In genomic region chr3:146589899-146590508, GRCh38 we compare ENCODE assay signal across 8 cellular contexts. TPM values are rescaled to one million over a fixed set of nuclear protein-coding genes. Genes with fewer than 3 reads are reported as not detected.
DNase-seq lines count a peak whose midpoint lies in the region; ATAC-seq and TF ChIP-seq lines count a peak whose summit lies in the region.

No MANE protein-coding gene starts in this region.

- H3K27me3 ChIP-seq in SU-DHL-6 (ENCODE audit: low read length) (no peaks in the 10 kb centered on the region), foreskin keratinocyte (no peaks in the 10 kb centered on the region), smooth muscle cell (ENCODE audit: low read depth) (no peaks in the 10 kb centered on the region)

- H3K79me2 ChIP-seq in SU-DHL-6 (ENCODE audit: insufficient read depth, low read length) (no peaks in the 10 kb centered on the region), smooth muscle cell (ENCODE audit: low read depth) (no peaks in the 10 kb centered on the region)

- in situ Hi-C loops in GM13976 (cut with MboI; ENCODE audit: low sequenced_read_pairs, unreplicated experiment): loop anchor here (25.0 kb wide), 1 partner anchor 378 kb away; no protein-coding TSS in a partner anchor

- POLR2A ChIA-PET in WTC11 (lab: Charles Lee): no interaction called here

- H3K36me3 ChIP-seq in SU-DHL-6 (ENCODE audit: low read length) (no peaks in the 10 kb centered on the region), smooth muscle cell (ENCODE audit: low read depth) (no peaks in the 10 kb centered on the region)

- H3K4me1 ChIP-seq in foreskin keratinocyte: peaks cover 10% of the 10 kb centered on the region
- no peaks in the 10 kb centered on the region for H3K4me1 ChIP-seq in smooth muscle cell (ENCODE audit: low read depth)

- no peak overlapping the region for H3K27ac Mint-ChIP-seq in WTC11

- WGBS in smooth muscle cell (ENCODE audit: low lambda C conversion rate): 37% methylated on average over 1 of the region's 1 CpG

- no peak overlapping the region for H3K27ac ChIP-seq in SU-DHL-6 (ENCODE audit: low read depth, low read length)
- no peak overlapping the region for H3K27ac ChIP-seq in foreskin keratinocyte
- no peak overlapping the region for H3K27ac ChIP-seq in smooth muscle cell (ENCODE audit: low read depth)

- TF ChIP-seq CTCF in AG09319 (IDR thresholded peaks at IDR 0.05; ENCODE audit: low read depth, low read length) (peak; percentile 56), GM13976 (IDR thresholded peaks at IDR 0.05; ENCODE audit: borderline replicate concordance, control extremely low read depth, extremely low read depth, insufficient read depth, missing control alignments) (peak; percentile 40), LNCaP clone FGC (IDR thresholded peaks at IDR 0.05; ENCODE audit: control insufficient read depth, extremely low read depth, insufficient read depth) (peak; percentile 67), SU-DHL-6 (IDR thresholded peaks at IDR 0.05; ENCODE audit: insufficient read depth, low read length, poor library complexity, severe bottlenecking) (peak; percentile 22), foreskin keratinocyte (conservative IDR thresholded peaks at IDR 0.05) (peak; percentile 83), smooth muscle cell (IDR thresholded peaks at IDR 0.05; ENCODE audit: borderline replicate concordance, insufficient read depth, poor library complexity, severe bottlenecking) (peak; percentile 65), omental fat pad (IDR thresholded peaks at IDR 0.05) (no peak), WTC11 (IDR thresholded peaks at IDR 0.05) (no peak)

- H3K9ac ChIP-seq in SU-DHL-6 (ENCODE audit: low read length) (no peak overlapping the region), smooth muscle cell (ENCODE audit: low read depth) (no peak overlapping the region)

- no peaks in the 10 kb centered on the region for H3K27me3 Mint-ChIP-seq in WTC11 (ENCODE audit: low read depth)

- no peaks in the 10 kb centered on the region for H3K36me3 Mint-ChIP-seq in WTC11

- peak; percentile 11 for DNase-seq in AG09319 (ENCODE audit: extremely low read depth, low read depth)
- DNase-seq in GM13976 (ENCODE audit: low spot score): peak; percentile 9
- peak; percentile 15 for DNase-seq in LNCaP clone FGC (ENCODE audit: low read depth)
- DNase-seq in foreskin keratinocyte: peak in 1 of 2 donors; percentile 45
- DNase-seq in smooth muscle cell (lab: John Stamatoyannopoulos, UW; ENCODE audit: unreplicated experiment): no peak
- DNase-seq in omental fat pad (ENCODE audit: low spot score): no peak
- no peak for DNase-seq in WTC11 (ENCODE audit: low spot score)

- CTCF ChIA-PET in WTC11 (lab: Charles Lee): interaction anchor here (0.6 to 1.5 kb wide), 5 partner anchors 10 to 525 kb away, joined by 3 to 8 read pairs (median 3); no protein-coding TSS in a partner anchor

- no peak overlapping the region for H3K4me3 Mint-ChIP-seq in WTC11

- H3K4me2 ChIP-seq in SU-DHL-6 (ENCODE audit: low read depth, low read length, poor library complexity, severe bottlenecking): no peak overlapping the region
- H3K4me2 ChIP-seq in smooth muscle cell: no peak overlapping the region

- H3K9me3 ChIP-seq in SU-DHL-6 (ENCODE audit: insufficient read depth, low read length): no peaks in the 10 kb centered on the region
- no peaks in the 10 kb centered on the region for H3K9me3 ChIP-seq in smooth muscle cell (replicated peaks; ENCODE audit: low read depth)

- H4K20me1 ChIP-seq in SU-DHL-6 (ENCODE audit: low read depth, low read length) (no peaks in the 10 kb centered on the region), smooth muscle cell (ENCODE audit: low read depth) (no peaks in the 10 kb centered on the region)

- no peaks in the 10 kb centered on the region for H3K9me3 Mint-ChIP-seq in WTC11

- ATAC-seq in foreskin keratinocyte (peak; percentile 61), omental fat pad (ENCODE audit: low FRiP score) (no peak), WTC11 (no peak)

- H2AFZ ChIP-seq in SU-DHL-6 (ENCODE audit: low read depth, low read length, severe bottlenecking): no peak overlapping the region
- peak overlapping the region; percentile 22 for H2AFZ ChIP-seq in smooth muscle cell (ENCODE audit: low read depth)

- no peaks in the 10 kb centered on the region for H3F3A ChIP-seq in SU-DHL-6 (ENCODE audit: insufficient read depth)
- H3F3A ChIP-seq in smooth muscle cell (ENCODE audit: low read depth): no peaks in the 10 kb centered on the region

- H3K4me3 ChIP-seq in LNCaP clone FGC (ENCODE audit: low read depth, low read length) (no peak overlapping the region), SU-DHL-6 (ENCODE audit: insufficient read depth, low read length, poor library complexity, severe bottlenecking) (no peak overlapping the region), smooth muscle cell (no peak overlapping the region)

- H3K9me2 ChIP-seq in SU-DHL-6 (replicated peaks; ENCODE audit: insufficient read depth, low read length): no peaks in the 10 kb centered on the region

- peaks cover 25% of the 10 kb centered on the region for H3K4me1 Mint-ChIP-seq in WTC11

TF ChIP-seq in WTC11, 78 proteins besides CTCF, POLR2A, EP300 and RAD21 (continues in another document):
- no peak for TF ChIP-seq PREB (CRISPR knock-in tag; IDR thresholded peaks at IDR 0.05; ENCODE audit: borderline replicate concordance)
- TF ChIP-seq ZMAT4 (CRISPR knock-in tag; IDR thresholded peaks at IDR 0.05): no peak
- no peak for TF ChIP-seq FOXJ3 (CRISPR knock-in tag; IDR thresholded peaks at IDR 0.05; ENCODE audit: borderline replicate concordance)
- no peak for TF ChIP-seq NFATC4 (CRISPR knock-in tag; IDR thresholded peaks at IDR 0.05)
- no peak for TF ChIP-seq USF1 (CRISPR knock-in tag; IDR thresholded peaks at IDR 0.05)
- no peak for TF ChIP-seq ZNF317 (CRISPR knock-in tag; IDR thresholded peaks at IDR 0.05; ENCODE audit: borderline replicate concordance, low read depth)
- TF ChIP-seq NFE2L1 (CRISPR knock-in tag; IDR thresholded peaks at IDR 0.05): no peak
- TF ChIP-seq PRRX2 (CRISPR knock-in tag; IDR thresholded peaks at IDR 0.05): no peak
- TF ChIP-seq MXD4 (CRISPR knock-in tag; IDR thresholded peaks at IDR 0.05; ENCODE audit: borderline replicate concordance): no peak
- no peak for TF ChIP-seq ZNF416 (CRISPR knock-in tag; IDR thresholded peaks at IDR 0.05)
- no peak for TF ChIP-seq ATF2 (CRISPR knock-in tag; IDR thresholded peaks at IDR 0.05; ENCODE audit: borderline replicate concordance, low read depth)
- no peak for TF ChIP-seq CDX4 (CRISPR knock-in tag; IDR thresholded peaks at IDR 0.05; ENCODE audit: borderline replicate concordance)
- TF ChIP-seq EMX1 (CRISPR knock-in tag; IDR thresholded peaks at IDR 0.05): no peak
- TF ChIP-seq ETV6 (CRISPR knock-in tag; IDR thresholded peaks at IDR 0.05): no peak
- TF ChIP-seq SMAD4 (CRISPR knock-in tag; IDR thresholded peaks at IDR 0.05): no peak
- TF ChIP-seq KAT7 (CRISPR knock-in tag; IDR thresholded peaks at IDR 0.05; ENCODE audit: borderline replicate concordance): no peak
- TF ChIP-seq NFYB (CRISPR knock-in tag; conservative IDR thresholded peaks at IDR 0.05; ENCODE audit: low read depth): no peak
- TF ChIP-seq GRHL2 (CRISPR knock-in tag; IDR thresholded peaks at IDR 0.05; ENCODE audit: insufficient replicate concordance, severe bottlenecking): no peak

RNA-seq across cellular contexts. Expression of gene PLSCR5, which starts 15.1 kb away (rescaled TPM):
- total RNA-seq in foreskin keratinocyte (not detected in 2 replicates), smooth muscle cell (0.27 and 0.49 TPM in 2 replicates), omental fat pad (not detected), WTC11 (2021) (not detected in 3 replicates)
- polyA plus RNA-seq in foreskin keratinocyte (not detected in 2 replicates), smooth muscle cell (0.51 TPM in 1 of 2 replicates, not detected in the other)

RNA-seq across cellular contexts. Expression of gene PLSCR1, which starts 45.6 kb away (rescaled TPM):
- total RNA-seq in foreskin keratinocyte (147 and 160 TPM in 2 replicates), smooth muscle cell (36.7 and 58.4 TPM in 2 replicates), omental fat pad (100 to 1,000 TPM in 2 of 4 donors, 10 to 100 TPM in 2; 76.6 to 314 (median 189) TPM), WTC11 (2021) (44.4 to 58.1 TPM (median 48.1 TPM) in 3 replicates)
- polyA plus RNA-seq in foreskin keratinocyte (86.7 and 98.0 TPM in 2 replicates), smooth muscle cell (21.6 and 21.8 TPM in 2 replicates)

Comparison
In these comparisons a context has a peak if more than half of its experiments do, and no peak if none do; other contexts are left out.
1. DNase-seq: peak in AG09319 (single experiment), GM13976 (single experiment) and LNCaP clone FGC (single experiment); none in smooth muscle cell (single experiment), omental fat pad (single experiment) and WTC11 (single experiment).
2. CTCF ChIP-seq: peak in AG09319 (single experiment), GM13976 (single experiment), LNCaP clone FGC (single experiment), SU-DHL-6 (single experiment), foreskin keratinocyte (single experiment) and smooth muscle cell (single experiment); none in omental fat pad (0 of 3) and WTC11 (single experiment).